36 cellular contexts compared by ENCODE assay signal in the genomic region with DNA sequence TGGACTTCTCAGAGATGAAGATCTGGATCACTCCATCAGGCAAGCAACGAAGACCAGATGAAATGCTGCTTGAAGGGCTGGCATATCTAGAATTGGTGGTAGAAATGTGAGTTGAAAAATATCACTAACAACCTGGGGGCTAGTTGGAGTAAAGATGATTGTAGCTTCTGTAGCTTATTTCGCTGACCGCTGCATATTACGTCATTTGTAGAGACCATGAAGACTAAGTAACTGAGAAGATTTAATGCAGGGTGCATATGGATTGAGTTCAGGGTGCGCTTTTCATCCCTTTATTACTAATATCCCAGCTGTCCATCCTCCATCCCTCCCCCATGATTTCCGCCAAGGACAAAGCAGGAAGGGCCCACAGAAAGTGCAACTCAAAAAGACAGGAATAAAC.
"Had no signal": no experiment of that assay in that cellular context is flagged by ENCODE, and none has a peak within 500 bp of the region (broad histone marks: within the 10 kb centered on the region; RNA-seq: fewer than 3 reads in every experiment).

No MANE protein-coding gene starts in this region.

- H3K4me3 ChIP-seq: MG63 had no signal

- DNase-seq: Kasumi-1, MG63, MM.1S, MV-4-11, NCI-H1048, NCI-H1092, NCI-H1092 treated with DMSO at 0.1 percent for 48 hours, NCI-H1105, NCI-H1105 treated with DMSO at 0.1 percent for 48 hours, NCI-H1417, NCI-H1417 treated with DMSO at 0.1 percent for 48 hours, NCI-H1436, NCI-H1436 treated with DMSO at 0.1 percent for 48 hours, NCI-H146, NCI-H1694, NCI-H1694 treated with DMSO at 0.1 percent for 48 hours, NCI-H187, NCI-H187 treated with DMSO at 0.1 percent for 48 hours, NCI-H1930, NCI-H2029, NCI-H2029 treated with DMSO at 0.1 percent for 48 hours, NCI-H2081, NCI-H2081 treated with DMSO at 0.1 percent for 48 hours, NCI-H2107, NCI-H2171, NCI-H2171 treated with DMSO at 0.1 percent for 48 hours, NCI-H2227 treated with DMSO at 0.1 percent for 48 hours, NCI-H226, NCI-H345, NCI-H446, NCI-H446 treated with DMSO at 0.1 percent for 48 hours, NCI-H510A, NCI-H510A treated with DMSO at 0.1 percent for 48 hours, NCI-H524, NCI-H524 treated with DMSO at 0.1 percent for 48 hours, NCI-H526 had no signal

- H3K27me3 ChIP-seq: MG63 had no signal

- H3K9me3 ChIP-seq: MG63 had no signal

- H3K36me3 ChIP-seq: MG63 had no signal
